ENCODE assay signal across 18 cellular contexts in the genomic region with DNA sequence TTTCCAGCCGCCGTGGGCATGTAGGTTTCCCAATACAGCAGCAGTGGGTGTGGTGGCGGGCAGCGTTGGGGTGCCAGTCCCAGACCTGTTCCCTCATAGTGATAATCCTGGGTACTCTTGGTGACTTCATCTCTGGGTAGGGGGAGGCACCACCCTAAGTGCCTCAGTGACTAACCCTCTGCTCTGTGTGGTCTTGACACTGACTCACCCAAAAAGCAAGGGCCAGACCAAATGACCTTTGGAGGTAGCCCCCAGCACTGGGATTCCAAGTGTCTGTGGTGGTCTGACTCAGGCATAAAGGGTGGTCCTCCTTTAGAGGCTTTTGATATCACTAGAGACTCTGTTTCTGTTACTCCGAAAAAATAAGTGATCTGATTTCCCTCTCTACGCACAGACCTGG. TPM values are rescaled to one million over a fixed set of nuclear protein-coding genes. Genes with fewer than 3 reads are reported as not detected.
"Had no signal": no experiment of that assay in that cellular context is flagged by ENCODE, and none has a peak within 500 bp of the region (broad histone marks: within the 10 kb centered on the region; RNA-seq: fewer than 3 reads in every experiment).

No MANE protein-coding gene starts in this region.

- H3K9me3 Mint-ChIP-seq: activated B cell treated with CpG ODN at 0.5 μM for 24 hours; activated CD4-positive, alpha-beta T cell treated with anti-CD3 and anti-CD28 coated beads, Interleukin-2, amount 10 ng/mL, durations not matched to agents 24 days and 14 days; activated naive CD4-positive, alpha-beta T cell treated with anti-CD3 and anti-CD28 coated beads, Interleukin-2, amount 50 U/mL, for 24 hours; activated T-helper 2 cell treated with anti-CD3 and anti-CD28 coated beads, Interferon-gamma antibody, Interleukin-2, Interleukin-4, amounts not matched to agents 10 μg/mL and 5 μg/mL and 100 μg/mL, durations not matched to agents 14 hours and 24 hours and 36 hours; endodermal cell; neural crest cell had no signal

- H3K36me3 Mint-ChIP-seq: activated naive CD4-positive, alpha-beta T cell treated with anti-CD3 and anti-CD28 coated beads, Interleukin-2, amount 50 U/mL, for 24 hours had no signal

- H3K9me3 ChIP-seq: breast epithelium, tibial artery had no signal

- H3K4me3 Mint-ChIP-seq: activated B cell treated with CpG ODN at 0.5 μM for 24 hours; activated CD4-positive, alpha-beta T cell treated with anti-CD3 and anti-CD28 coated beads, Interleukin-2, amount 10 ng/mL, durations not matched to agents 24 days and 14 days; activated naive CD4-positive, alpha-beta T cell treated with anti-CD3 and anti-CD28 coated beads, Interleukin-2, amount 50 U/mL, for 24 hours; endodermal cell; neural crest cell had no signal

- H3K27ac ChIP-seq: breast epithelium, skin epidermis, tibial artery had no signal

- H3K36me3 ChIP-seq: breast epithelium, tibial artery had no signal

- H3K27ac Mint-ChIP-seq: activated B cell treated with CpG ODN at 0.5 μM for 24 hours; activated CD4-positive, alpha-beta T cell treated with anti-CD3 and anti-CD28 coated beads, Interleukin-2, amount 10 ng/mL, durations not matched to agents 24 days and 14 days; activated naive CD4-positive, alpha-beta T cell treated with anti-CD3 and anti-CD28 coated beads, Interleukin-2, amount 50 U/mL, for 24 hours; activated T-helper 2 cell treated with anti-CD3 and anti-CD28 coated beads, Interferon-gamma antibody, Interleukin-2, Interleukin-4, amounts not matched to agents 10 μg/mL and 5 μg/mL and 100 μg/mL, durations not matched to agents 14 hours and 24 hours and 36 hours; endodermal cell had no signal

- H3K4me1 ChIP-seq: breast epithelium had no signal

- DNase-seq: activated B cell treated with CpG ODN at 0.5 μM for 24 hours; activated CD4-positive, alpha-beta T cell treated with anti-CD3 and anti-CD28 coated beads, Interleukin-2, amount 10 ng/mL, durations not matched to agents 24 days and 14 days; activated T-cell treated with anti-CD3 and anti-CD28 coated beads for 4 hours; endodermal cell; hippocampal formation; left ventricle myocardium superior; retina; tibial artery had no signal

RNA-seq across cellular contexts. Expression of a gene that starts 0.9 kb away (rescaled TPM):
- total RNA-seq: activated B cell treated with CpG ODN at 0.5 μM for 24 hours; activated CD4-positive, alpha-beta T cell treated with anti-CD3 and anti-CD28 coated beads, Interleukin-2, amount 10 ng/mL, durations not matched to agents 24 days and 14 days; activated CD8-positive, alpha-beta memory T cell treated with anti-CD3 and anti-CD28 coated beads for 36 hours; activated T-helper 2 cell treated with anti-CD3 and anti-CD28 coated beads, Interferon-gamma antibody, Interleukin-2, Interleukin-4, amounts not matched to agents 10 μg/mL and 5 μg/mL and 100 μg/mL, durations not matched to agents 14 hours and 24 hours and 36 hours; chondrocyte; dermis microvascular lymphatic vessel endothelial cell; glomerular endothelial cell; neural crest cell; T-helper 1 cell treated with Interleukin-12 subunit alpha and Interleukin-12 subunit beta and Interleukin-4 antibody, amounts not matched to agents 30 ng/mL and 1 ng/mL, for 36 hours had no signal
